In the genomic region with DNA sequence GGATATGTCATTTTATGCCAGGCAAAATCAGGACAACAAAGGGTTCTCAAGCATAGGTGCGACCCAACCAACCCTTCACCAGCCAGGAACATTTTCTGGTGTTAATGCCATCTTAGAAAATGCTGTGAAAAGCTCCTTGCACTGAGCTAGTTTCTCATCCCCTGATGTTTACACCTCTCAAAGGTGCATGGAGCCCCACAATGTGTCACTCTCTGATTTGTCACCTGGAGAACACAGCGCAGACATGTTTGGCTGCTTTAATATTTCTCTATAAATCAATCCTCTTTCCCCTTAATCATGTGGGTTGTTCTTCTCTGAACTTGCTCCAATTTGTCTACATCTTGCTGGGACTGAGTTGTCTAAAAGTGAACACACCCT, we compare ENCODE assay signal across 1 cellular context.
TF ChIP-seq lines count a peak whose summit lies in the region.

No MANE protein-coding gene starts in this region.

TF ChIP-seq in H1, 55 proteins besides CTCF, POLR2A, EP300 and RAD21:
- TF ChIP-seq YY1 (IDR thresholded peaks at IDR 0.05; ENCODE audit: low read depth, low read length) = no peak
- TF ChIP-seq, protein P1, sequence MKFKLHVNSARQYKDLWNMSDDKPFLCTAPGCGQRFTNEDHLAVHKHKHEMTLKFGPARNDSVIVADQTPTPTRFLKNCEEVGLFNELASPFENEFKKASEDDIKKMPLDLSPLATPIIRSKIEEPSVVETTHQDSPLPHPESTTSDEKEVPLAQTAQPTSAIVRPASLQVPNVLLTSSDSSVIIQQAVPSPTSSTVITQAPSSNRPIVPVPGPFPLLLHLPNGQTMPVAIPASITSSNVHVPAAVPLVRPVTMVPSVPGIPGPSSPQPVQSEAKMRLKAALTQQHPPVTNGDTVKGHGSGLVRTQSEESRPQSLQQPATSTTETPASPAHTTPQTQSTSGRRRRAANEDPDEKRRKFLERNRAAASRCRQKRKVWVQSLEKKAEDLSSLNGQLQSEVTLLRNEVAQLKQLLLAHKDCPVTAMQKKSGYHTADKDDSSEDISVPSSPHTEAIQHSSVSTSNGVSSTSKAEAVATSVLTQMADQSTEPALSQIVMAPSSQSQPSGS (IDR thresholded peaks at IDR 0.05; ENCODE audit: low read length) = no peak
